32 cellular contexts compared by ENCODE assay signal in genomic region chr15:57668074-57668473, GRCh38. TPM values are rescaled to one million over a fixed set of nuclear protein-coding genes. Genes with fewer than 3 reads are reported as not detected.
DNase-seq lines count a peak whose midpoint lies in the region; ATAC-seq, FAIRE-seq and TF ChIP-seq lines count a peak whose summit lies in the region.
"Had no signal": no experiment of that assay in that cellular context is flagged by ENCODE, and none has a peak within 500 bp of the region (broad histone marks: within the 10 kb centered on the region; RNA-seq: fewer than 3 reads in every experiment).

No MANE protein-coding gene starts in this region.

- no peak overlapping the region for H2BK12ac ChIP-seq in mesenchymal stem cell (ENCODE audit: low read length in 2 of 2)

- no peaks in the 10 kb centered on the region for H3K79me1 ChIP-seq in mesenchymal stem cell (replicated peaks; ENCODE audit: low read length, poor library complexity, severe bottlenecking)

- H4K8ac ChIP-seq in mesenchymal stem cell (ENCODE audit: low read length): no peak overlapping the region

- H2BK120ac ChIP-seq in mesenchymal stem cell (ENCODE audit: low read depth, low read length): no peak overlapping the region

- H3K4ac ChIP-seq in mesenchymal stem cell (ENCODE audit: low read depth in 1 of 2, low read length in 2 of 2): no peak overlapping the region

- no peaks in the 10 kb centered on the region for H3K36me3 ChIP-seq in body of pancreas (replicated peaks in 1 of 2; ENCODE audit: insufficient read depth in 1 of 2, low read depth in 2 of 2)
- no peaks in the 10 kb centered on the region for H3K36me3 ChIP-seq in mesenchymal stem cell (ENCODE audit: control insufficient read depth in 1 of 2, insufficient read depth in 2 of 2, low read depth in 1 of 2, low read length in 2 of 2)
- H3K36me3 ChIP-seq: brain microvascular endothelial cell, sigmoid colon, tibial artery had no signal

- H3K4me2 ChIP-seq in mesenchymal stem cell (ENCODE audit: low read length, poor library complexity, severe bottlenecking): no peak overlapping the region

- no peak overlapping the region for H3K18ac ChIP-seq in mesenchymal stem cell (ENCODE audit: low read depth in 1 of 2, low read length in 2 of 2)

- 75 to 80% methylated on average over 4 of the region's 4 CpGs for WGBS in body of pancreas, 2 donors
- WGBS in mesenchymal stem cell: 87% methylated on average over 3 of the region's 4 CpGs

- ATAC-seq in body of pancreas: no peak
- ATAC-seq in HG02798 (IDR thresholded peaks at IDR 0.05; ENCODE audit: poor library complexity, unreplicated experiment): no peak
- ATAC-seq: activated CD8-positive, alpha-beta T cell treated with anti-CD3 and anti-CD28 coated beads, Interleukin-2, amount 10 ng/mL, durations not matched to agents 7 days and 5 days; activated T-helper 17 cell treated with anti-CD3 and anti-CD28 coated beads, Interleukin-2, amount 50 U/mL, for 72 hours; naive thymus-derived CD4-positive, alpha-beta T cell; psoas muscle; T-helper 17 cell had no signal

- H4K91ac ChIP-seq in mesenchymal stem cell (ENCODE audit: low read length): no peak overlapping the region

- FAIRE-seq in urothelium cell line (lab: Jason Lieb, UNC): peak; percentile 32
- FAIRE-seq: GM12891, HepG2, islet of Langerhans had no signal

- peak; percentile 35 for DNase-seq in DMS53 (lab: John Stamatoyannopoulos, UW)
- no peak for DNase-seq in DMS53 treated with DMSO at 0.1 percent for 48 hours (lab: John Stamatoyannopoulos, UW; ENCODE audit: unreplicated experiment)
- DNase-seq in body of pancreas: no peak
- no peak for DNase-seq in mesenchymal stem cell
- DNase-seq in urothelium cell line (ENCODE audit: low spot score): no peak
- no peak for DNase-seq in G401 (ENCODE audit: low spot score)
- DNase-seq in D341Med (ENCODE audit: low spot score): no peak
- DNase-seq: 8988T; activated CD8-positive, alpha-beta T cell treated with anti-CD3 and anti-CD28 coated beads, Interleukin-2, amount 10 ng/mL, durations not matched to agents 7 days and 5 days; activated naive CD4-positive, alpha-beta T cell treated with anti-CD3 and anti-CD28 coated beads, Interleukin-2, amount 50 U/mL, for 16 hours; amniotic stem cell; brain microvascular endothelial cell; CD4-positive, CD25-positive, alpha-beta regulatory T cell; DMS 273 treated with DMSO at 0.1 percent for 48 hours; effector CD8-positive, alpha-beta T cell; glutamatergic neuron; H9; MM.1S; naive thymus-derived CD4-positive, alpha-beta T cell; NCI-H1105 treated with DMSO at 0.1 percent for 48 hours; NCI-H2029; NCI-H524 treated with DMSO at 0.1 percent for 48 hours; psoas muscle; sigmoid colon; stimulated activated CD4-positive, alpha-beta T cell treated with anti-CD3 and anti-CD28 coated beads, Interleukin-4, amount 100 ng/mL, for 1 hour; T-helper 17 cell; tibial artery had no signal

- no peaks in the 10 kb centered on the region for H3K9me3 ChIP-seq in body of pancreas
- no peaks in the 10 kb centered on the region for H3K9me3 ChIP-seq in mesenchymal stem cell (ENCODE audit: control insufficient read depth, low read length)
- H3K9me3 ChIP-seq: psoas muscle, sigmoid colon, tibial artery had no signal

- no peak for TF ChIP-seq POLR2A in body of pancreas (IDR thresholded peaks at IDR 0.05)

- H2AK5ac ChIP-seq in mesenchymal stem cell (ENCODE audit: low read length, severe bottlenecking): no peak overlapping the region

- no peak overlapping the region for H2BK15ac ChIP-seq in mesenchymal stem cell (ENCODE audit: low read depth, poor library complexity, severe bottlenecking)

- H3K4me1 ChIP-seq in body of pancreas (peaks cover 49% of the 10 kb centered on the region), mesenchymal stem cell (ENCODE audit: control insufficient read depth, insufficient read depth, low read depth, low read length) (peaks cover 5% of the 10 kb centered on the region)
- H3K4me1 ChIP-seq: psoas muscle had no signal

- H3K27ac ChIP-seq in body of pancreas (peak overlapping the region in 3 of 4 donors; percentile 39 to 75 (median 71)), mesenchymal stem cell (ENCODE audit: low read length, poor library complexity, severe bottlenecking) (peak overlapping the region; percentile 55)
- H3K27ac ChIP-seq: brain microvascular endothelial cell, psoas muscle, tibial artery had no signal

- no peak for TF ChIP-seq CTCF in body of pancreas (IDR thresholded peaks at IDR 0.05)

- H3K4me3 ChIP-seq in body of pancreas: no peak overlapping the region
- no peak overlapping the region for H3K4me3 ChIP-seq in mesenchymal stem cell (ENCODE audit: insufficient read depth in 1 of 2, low read depth in 1 of 2, low read length in 2 of 2)
- H3K4me3 ChIP-seq: psoas muscle, sigmoid colon, tibial artery had no signal

- H3K27me3 ChIP-seq in body of pancreas (no peaks in the 10 kb centered on the region), mesenchymal stem cell (ENCODE audit: control insufficient read depth in 1 of 2, insufficient read depth in 1 of 2, low read length in 2 of 2) (no peaks in the 10 kb centered on the region)
- H3K27me3 ChIP-seq: brain microvascular endothelial cell, sigmoid colon, tibial artery had no signal

- in situ Hi-C loops in G401 (cut with HindIII; ENCODE audit: low sequenced_read_pairs): no loop called here

- H2BK5ac ChIP-seq in mesenchymal stem cell (ENCODE audit: low read depth, low read length, poor library complexity, severe bottlenecking): no peak overlapping the region

- H3K23ac ChIP-seq in mesenchymal stem cell (ENCODE audit: low read length in 2 of 2): no peak overlapping the region

- no peak overlapping the region for H2AFZ ChIP-seq in mesenchymal stem cell (ENCODE audit: low read depth, low read length)

- no peak overlapping the region for H3K14ac ChIP-seq in mesenchymal stem cell (ENCODE audit: low read length in 2 of 2)

- H3K9ac ChIP-seq in mesenchymal stem cell (ENCODE audit: low read length): peak overlapping the region; percentile 39

- intact Hi-C loops in body of pancreas (cut with DNase I): loop anchor here (10.0 kb wide), 1 partner anchor 197 kb away; no protein-coding TSS in a partner anchor

RNA-seq across cellular contexts. Expression of gene POLR2M, which starts 38.4 kb away (rescaled TPM):
- 10 to 100 TPM; 14.5 to 22.6 TPM for total RNA-seq in body of pancreas
- 138 TPM for polyA plus RNA-seq in mesenchymal stem cell (2013, experiment 1 of 2)
- 131 TPM for polyA plus RNA-seq in mesenchymal stem cell (2013, experiment 2 of 2)
- total RNA-seq in G401 (2014; rRNA removed; shearing (Covaris generic)): 129 and 277 TPM in 2 replicates
